8 cellular contexts compared by ENCODE assay signal in genomic region chr14:34715108-34715863, GRCh38. TPM values are rescaled to one million over a fixed set of nuclear protein-coding genes. Genes with fewer than 3 reads are reported as not detected.
DNase-seq lines count a peak whose midpoint lies in the region; ATAC-seq, FAIRE-seq and TF ChIP-seq lines count a peak whose summit lies in the region.

No MANE protein-coding gene starts in this region.

- H3K4me2 ChIP-seq in K562 (ENCODE audit: insufficient read depth, low read length) (peak overlapping the region; percentile 85), mesenchymal stem cell (ENCODE audit: low read length, poor library complexity, severe bottlenecking) (peak overlapping the region; percentile 82)

- no peak for FAIRE-seq in K562 (lab: Jason Lieb, UNC)

- no peaks in the 10 kb centered on the region for H3K79me1 ChIP-seq in mesenchymal stem cell (replicated peaks; ENCODE audit: low read length, poor library complexity, severe bottlenecking)

- H3K14ac ChIP-seq in mesenchymal stem cell (ENCODE audit: low read length in 2 of 2), result no peak overlapping the region

- no peak overlapping the region for H2BK15ac ChIP-seq in mesenchymal stem cell (ENCODE audit: low read depth, poor library complexity, severe bottlenecking)

- in situ Hi-C loops in K562 (cut with MboI), result loop anchor here (5.0 kb wide), 1 partner anchor 33 kb away; no protein-coding TSS in a partner anchor

- no peak overlapping the region for H4K91ac ChIP-seq in mesenchymal stem cell (ENCODE audit: low read length)

- peaks cover 25% of the 10 kb centered on the region for H3K4me1 Mint-ChIP-seq in activated naive CD4-positive, alpha-beta T cell treated with anti-CD3 and anti-CD28 coated beads, Interleukin-2, amount 50 U/mL, for 24 hours

- H3K18ac ChIP-seq in mesenchymal stem cell (ENCODE audit: low read depth in 1 of 2, low read length in 2 of 2), result no peak overlapping the region

- H3K27ac Mint-ChIP-seq in activated naive CD4-positive, alpha-beta T cell treated with anti-CD3 and anti-CD28 coated beads, Interleukin-2, amount 50 U/mL, for 24 hours, result peak overlapping the region; percentile 81

- no peak overlapping the region for H3K23ac ChIP-seq in mesenchymal stem cell (ENCODE audit: low read length in 2 of 2)

- no peak overlapping the region for H3K4ac ChIP-seq in mesenchymal stem cell (ENCODE audit: low read depth in 1 of 2, low read length in 2 of 2)

- no peak overlapping the region for H2AK5ac ChIP-seq in mesenchymal stem cell (ENCODE audit: low read length, severe bottlenecking)

- H2BK120ac ChIP-seq in mesenchymal stem cell (ENCODE audit: low read depth, low read length), result no peak overlapping the region

- H2AFZ ChIP-seq in K562 (ENCODE audit: low read depth, low read length) (peak overlapping the region; percentile 89), mesenchymal stem cell (ENCODE audit: low read depth, low read length) (no peak overlapping the region)

- DNase-seq in activated naive CD4-positive, alpha-beta T cell treated with anti-CD3 and anti-CD28 coated beads, Interleukin-2, amount 50 U/mL, for 16 hours, result no peak
- DNase-seq in K562 (ENCODE audit: extremely low read depth in 1 of 4, low spot score in 3 of 4) (no peak), mesenchymal stem cell (no peak), upper lobe of right lung (no peak), D341Med (ENCODE audit: low spot score) (no peak), NCI-H187 (lab: John Stamatoyannopoulos, UW) (no peak), NOMO-1 (lab: John Stamatoyannopoulos, UW; ENCODE audit: unreplicated experiment in 2 of 2) (no peak)

- H3K27me3 ChIP-seq in K562 (ENCODE audit: control insufficient read depth in 2 of 2, insufficient read depth in 2 of 2, low read length in 2 of 2) (no peaks in the 10 kb centered on the region), mesenchymal stem cell (ENCODE audit: control insufficient read depth in 1 of 2, insufficient read depth in 1 of 2, low read length in 2 of 2) (no peaks in the 10 kb centered on the region), upper lobe of right lung (no peaks in the 10 kb centered on the region)

- H3K4me1 ChIP-seq in K562 (replicated peaks in 1 of 2; ENCODE audit: control insufficient read depth in 2 of 2, insufficient read depth in 2 of 2, low read length in 2 of 2), result peaks cover 5 to 17% of the 10 kb centered on the region in 2 experiments; a peak in 4 of 5 replicates
- peaks cover 1% of the 10 kb centered on the region for H3K4me1 ChIP-seq in mesenchymal stem cell (ENCODE audit: control insufficient read depth, insufficient read depth, low read depth, low read length)
- H3K4me1 ChIP-seq in upper lobe of right lung, result peaks cover 11% of the 10 kb centered on the region

- TF ChIP-seq EP300 in K562 (IDR thresholded peaks at IDR 0.05; ENCODE audit: low read length), result no peak

- no peak overlapping the region for H2BK12ac ChIP-seq in mesenchymal stem cell (ENCODE audit: low read length in 2 of 2)

- no peaks in the 10 kb centered on the region for H3K27me3 Mint-ChIP-seq in activated naive CD4-positive, alpha-beta T cell treated with anti-CD3 and anti-CD28 coated beads, Interleukin-2, amount 50 U/mL, for 24 hours

- ATAC-seq in K562 (no peak), upper lobe of right lung (no peak)

- H4K20me1 ChIP-seq in K562 (replicated peaks; ENCODE audit: control insufficient read depth, insufficient read depth, low read length), result no peaks in the 10 kb centered on the region

- POLR2A ChIA-PET in K562 (lab: Yijun Ruan, JAX), result interaction anchor here (1.0 to 1.8 kb wide), 3 partner anchors 9 to 407 kb away, joined by 3 to 7 read pairs (median 3); partner anchors contain the start of genes PPP2R3C and PRORP

- H3K36me3 ChIP-seq in K562 (ENCODE audit: control insufficient read depth, insufficient read depth, low read length) (peaks cover 13% of the 10 kb centered on the region), mesenchymal stem cell (ENCODE audit: control insufficient read depth in 1 of 2, insufficient read depth in 2 of 2, low read depth in 1 of 2, low read length in 2 of 2) (peaks cover 0 to 20% of the 10 kb centered on the region in 2 experiments), upper lobe of right lung (peaks cover 14% of the 10 kb centered on the region)

- peaks cover 21% of the 10 kb centered on the region for H3K79me2 ChIP-seq in K562 (ENCODE audit: control insufficient read depth, insufficient read depth, low read length)

- intact Hi-C loops in K562 (cut with micrococcal nuclease), result no loop called here
- intact Hi-C loops in upper lobe of right lung (cut with DNase I), result no loop called here

- H3K9me3 ChIP-seq in K562 (replicated peaks; ENCODE audit: control insufficient read depth, insufficient read depth, low read depth, low read length) (no peaks in the 10 kb centered on the region), mesenchymal stem cell (ENCODE audit: control insufficient read depth, low read length) (no peaks in the 10 kb centered on the region), upper lobe of right lung (no peaks in the 10 kb centered on the region)

- no peak for TF ChIP-seq POLR2A in K562 (conservative IDR thresholded peaks at IDR 0.05)

- no peak for TF ChIP-seq RAD21 in K562 (CRISPR knock-in tag; conservative IDR thresholded peaks at IDR 0.05 in 1 of 2, IDR thresholded peaks at IDR 0.05 in 1 of 2)

- H3K4me3 Mint-ChIP-seq in activated naive CD4-positive, alpha-beta T cell treated with anti-CD3 and anti-CD28 coated beads, Interleukin-2, amount 50 U/mL, for 24 hours, result peak overlapping the region; percentile 83

- 35% methylated on average over 9 of the region's 9 CpGs for WGBS in K562 (ENCODE audit: insufficient coverage, low coverage, missing lambda C conversion rate)
- 91% methylated on average over 6 of the region's 9 CpGs for WGBS in mesenchymal stem cell

- H3K9me1 ChIP-seq in K562 (ENCODE audit: control insufficient read depth, insufficient read depth, low read length), result no peaks in the 10 kb centered on the region

- CTCF ChIA-PET in K562 (lab: Yijun Ruan, JAX; ENCODE audit: low intra/inter-chr PET ratio), result interaction anchor here (0.6 kb wide), 1 partner anchor 71 kb away, joined by 3 read pairs; no protein-coding TSS in a partner anchor

- no peaks in the 10 kb centered on the region for H3K36me3 Mint-ChIP-seq in activated naive CD4-positive, alpha-beta T cell treated with anti-CD3 and anti-CD28 coated beads, Interleukin-2, amount 50 U/mL, for 24 hours

- no peak overlapping the region for H4K8ac ChIP-seq in mesenchymal stem cell (ENCODE audit: low read length)

- H3K4me3 ChIP-seq in K562 (peak overlapping the region; percentile 89; the same call in 1 of the 2 replicates), mesenchymal stem cell (ENCODE audit: insufficient read depth in 1 of 2, low read depth in 1 of 2, low read length in 2 of 2) (peak overlapping the region in 1 of 2 experiments; percentile 88), upper lobe of right lung (peak overlapping the region; percentile 85)

- BruUV-seq in K562 (replicated peaks; lab: Mats Ljungman, UMichigan), result no TSS peak

- H3K9ac ChIP-seq in K562 (ENCODE audit: insufficient read depth in 1 of 2, low read depth in 2 of 2, low read length in 2 of 2), result peak overlapping the region in 1 of 2 experiments; percentile 84; a peak in 1 of 4 replicates
- peak overlapping the region; percentile 98 for H3K9ac ChIP-seq in mesenchymal stem cell (ENCODE audit: low read length)

- TF ChIP-seq CTCF in K562 (IDR thresholded peaks at IDR 0.05 in 2 of 3, conservative IDR thresholded peaks at IDR 0.05 in 1 of 3; ENCODE audit: insufficient read depth in 2 of 3, low read depth in 1 of 3, low read length in 3 of 3) (no peak), upper lobe of right lung (IDR thresholded peaks at IDR 0.05) (no peak)

- H2BK5ac ChIP-seq in mesenchymal stem cell (ENCODE audit: low read depth, low read length, poor library complexity, severe bottlenecking), result no peak overlapping the region

- H3K9me3 Mint-ChIP-seq in activated naive CD4-positive, alpha-beta T cell treated with anti-CD3 and anti-CD28 coated beads, Interleukin-2, amount 50 U/mL, for 24 hours, result no peaks in the 10 kb centered on the region

- H3K27ac ChIP-seq in K562 (ENCODE audit: extremely low read depth, low read depth, low read length) (no peak overlapping the region), mesenchymal stem cell (ENCODE audit: low read length, poor library complexity, severe bottlenecking) (peak overlapping the region; percentile 26), upper lobe of right lung (peak overlapping the region; percentile 95)

TF ChIP-seq in K562, 482 proteins besides CTCF, POLR2A, EP300 and RAD21 (continues in another document):
- TF ChIP-seq POLR2G (IDR thresholded peaks at IDR 0.05; ENCODE audit: low read depth, low read length) (no peak), SRSF3 (IDR thresholded peaks at IDR 0.05; ENCODE audit: insufficient read depth, low read length) (no peak), ZNF23 (CRISPR knock-in tag; IDR thresholded peaks at IDR 0.05) (no peak)

RNA-seq across cellular contexts. Expression of gene CFL2, which starts 0.9 kb away (rescaled TPM):
- 4.9 and 13.4 TPM in 2 replicates for total RNA-seq in K562 (2011; cell fraction: chromatin; rRNA removed; ENCODE audit: low replicate concordance)
- total RNA-seq in K562 (2011; cell fraction: nucleolus; rRNA removed), result 1.2 and 1.3 TPM in 2 replicates
- 6.7 and 17.6 TPM in 2 replicates for total RNA-seq in K562 (2011; cell fraction: nucleoplasm; rRNA removed)
- 2.0 and 5.0 TPM in 2 replicates for total RNA-seq in K562 (2014; rRNA removed)
- 4.0 and 5.0 TPM in 2 replicates for total RNA-seq in K562 (2014; rRNA removed; fragmentation: Illumina TruSeq; extraction: Trizol)
- 4.2 and 4.6 TPM in 2 replicates for total RNA-seq in K562 (2015; rRNA removed; fragmentation: Illumina TruSeq; extraction: Trizol)
- 6.5 TPM in 2 replicates for total RNA-seq in K562 (2021)
- 4.4 and 5.1 TPM in 2 replicates for polyA plus RNA-seq in K562 (2011; rRNA removed)
- 1.3 and 2.9 TPM in 2 replicates for polyA plus RNA-seq in K562 (2011; cell fraction: cytosol; rRNA removed)
- polyA plus RNA-seq in K562 (2011; cell fraction: nucleus; rRNA removed), result 3.8 and 6.6 TPM in 2 replicates
- 5.9 and 7.4 TPM in 2 replicates for polyA plus RNA-seq in K562 (2012)
- 7.1 and 12.7 TPM in 2 replicates for polyA plus RNA-seq in K562 (2014; fragmentation: Illumina TruSeq; extraction: Trizol)
- polyA plus RNA-seq in K562 (2014; fragmentation: Nextera tagmentation; extraction: Ambion mirVana), result 1 to 10 TPM; 5.8 to 5.9 TPM
- polyA plus RNA-seq in K562 (2014; rRNA removed), result 3.2 and 8.1 TPM in 2 replicates
- polyA minus RNA-seq in K562 (2011; rRNA and poly(A)+ RNA removed), result 9.3 and 10.7 TPM in 2 replicates
- 2.5 and 3.2 TPM in 2 replicates for polyA minus RNA-seq in K562 (2011; cell fraction: cytosol; rRNA and poly(A)+ RNA removed)
- 1.8 and 5.9 TPM in 2 replicates for polyA minus RNA-seq in K562 (2011; cell fraction: nucleus; rRNA and poly(A)+ RNA removed)
- 111 TPM for polyA plus RNA-seq in mesenchymal stem cell (2013, experiment 1 of 2)
- 121 TPM for polyA plus RNA-seq in mesenchymal stem cell (2013, experiment 2 of 2)
- total RNA-seq in upper lobe of right lung, result 56.5 TPM
